Comparison of ENCODE assay signal across 8 cellular contexts in the genomic region with DNA sequence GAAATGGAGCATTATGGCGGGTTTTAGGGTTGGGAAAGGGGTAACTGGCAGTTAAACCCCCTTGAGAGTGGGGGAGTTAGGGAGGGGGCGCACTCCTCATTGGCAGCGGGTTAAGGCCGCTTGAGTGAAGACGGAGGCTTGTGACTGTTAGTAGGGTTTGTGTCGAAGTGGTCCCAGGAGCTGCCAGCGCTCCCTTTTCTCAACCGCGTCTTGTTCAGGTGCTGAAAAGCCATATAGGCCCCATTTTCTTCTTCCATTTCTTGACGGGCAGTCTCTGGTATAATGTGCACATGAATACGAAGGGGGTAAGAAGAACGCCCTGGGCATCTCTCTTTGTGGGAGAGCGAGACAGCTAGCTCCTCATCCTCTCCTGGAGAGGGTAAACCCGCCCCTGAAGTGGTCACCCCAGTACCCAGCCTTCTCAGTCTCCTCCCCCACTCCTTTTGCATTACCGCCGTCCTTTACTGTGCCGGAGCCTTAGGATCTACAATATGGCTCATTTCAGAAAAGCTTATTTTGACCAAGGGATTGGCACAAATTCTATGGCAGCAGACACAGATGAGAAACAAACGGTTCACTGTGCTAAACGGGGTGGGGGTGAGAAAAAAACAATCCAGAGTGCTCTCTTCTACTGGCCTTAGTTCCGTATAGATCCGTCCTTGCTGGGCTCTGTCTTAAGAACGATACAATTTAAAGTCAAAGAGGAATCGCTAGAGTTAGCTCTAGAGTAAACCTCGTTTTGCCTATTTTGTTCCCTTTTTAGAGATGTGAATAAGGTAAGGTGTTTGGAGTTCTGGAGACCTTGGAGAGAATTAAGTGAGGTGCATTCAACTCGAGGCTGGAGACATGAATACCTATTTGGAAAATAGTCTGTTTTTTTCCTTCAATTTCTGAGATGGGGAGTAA. TPM values are rescaled to one million over a fixed set of nuclear protein-coding genes. Genes with fewer than 3 reads are reported as not detected.
DNase-seq lines count a peak whose midpoint lies in the region; ATAC-seq, FAIRE-seq and TF ChIP-seq lines count a peak whose summit lies in the region.

No MANE protein-coding gene starts in this region.

- H3K4me2 ChIP-seq in OCI-LY7 (ENCODE audit: low read length) (peak overlapping the region; percentile 91), neuronal stem cell (ENCODE audit: insufficient read depth, low read length, poor library complexity, severe bottlenecking) (peak overlapping the region; percentile 46)

- peak overlapping the region; percentile 96 for H3K27ac ChIP-seq in OCI-LY7 (ENCODE audit: low read depth, low read length, poor library complexity, severe bottlenecking)
- peak overlapping the region; percentile 97 for H3K27ac ChIP-seq in neuronal stem cell (replicated peaks; ENCODE audit: low read length)
- peak overlapping the region; percentile 99 to 100 for H3K27ac ChIP-seq in tibial artery

- H3K27me3 ChIP-seq in BJ (ENCODE audit: control insufficient read depth, insufficient read depth, low read length) (no peaks in the 10 kb centered on the region), HAP-1 (ENCODE audit: low read depth) (no peaks in the 10 kb centered on the region), neuronal stem cell (ENCODE audit: control insufficient read depth in 3 of 3, insufficient read depth in 3 of 3, low read depth in 1 of 3, low read length in 3 of 3) (no peaks in the 10 kb centered on the region), tibial artery (no peaks in the 10 kb centered on the region)

- H3K9me2 ChIP-seq in OCI-LY7 (ENCODE audit: insufficient read depth, low read length): no peaks in the 10 kb centered on the region

- no peak overlapping the region for H3K23ac ChIP-seq in neuronal stem cell (ENCODE audit: low read depth, low read length, poor library complexity)

- CTCF ChIA-PET in BJ (lab: Yijun Ruan, JAX): interaction anchor here (0.8 to 3.2 kb wide), 6 partner anchors 25 to 92 kb away, joined by 3 to 12 read pairs (median 3); no protein-coding TSS in a partner anchor
- CTCF ChIA-PET in OCI-LY7 (lab: Charles Lee; ENCODE audit: unreplicated experiment): interaction anchor here (0.8 to 2.0 kb wide), 2 partner anchors 14 to 88 kb away, joined by 4 read pairs; no protein-coding TSS in a partner anchor

- no peak overlapping the region for H3K4ac ChIP-seq in neuronal stem cell (ENCODE audit: low read length)

- no peak overlapping the region for H2BK120ac ChIP-seq in neuronal stem cell (ENCODE audit: low read depth, low read length)

- H2BK15ac ChIP-seq in neuronal stem cell (ENCODE audit: low read length): no peak overlapping the region

- H3K4me3 ChIP-seq in BJ (ENCODE audit: low read depth, low read length) (peak overlapping the region; percentile 80), HAP-1 (peak overlapping the region; percentile 85), OCI-LY7 (ENCODE audit: low read depth, low read length, poor library complexity, severe bottlenecking) (peak overlapping the region; percentile 90), neuronal stem cell (ENCODE audit: low read length in 2 of 2) (peak overlapping the region; percentile 91 to 97), tibial artery (peak overlapping the region; percentile 76 to 82)

- no CpG with 5 or more reads among the region's 25 CpGs for WGBS in neuronal stem cell (ENCODE audit: extremely low coverage in 2 of 2, insufficient read length in 2 of 2, insufficient replicate concordance in 1 of 2), 2 donors

- H2BK12ac ChIP-seq in neuronal stem cell (ENCODE audit: low read length): no peak overlapping the region

- TF ChIP-seq CTCF in BJ (IDR thresholded peaks at IDR 0.05; ENCODE audit: insufficient read depth, low read depth, low read length): no peak
- TF ChIP-seq CTCF in OCI-LY7 (conservative IDR thresholded peaks at IDR 0.05; ENCODE audit: low read length): no peak; the same call in 1 of the 2 replicates
- no peak for TF ChIP-seq CTCF in tibial artery (IDR thresholded peaks at IDR 0.05)

- H4K91ac ChIP-seq in neuronal stem cell (ENCODE audit: low read depth, low read length, poor library complexity): no peak overlapping the region

- H3K4me1 ChIP-seq in HAP-1: peaks cover 19% of the 10 kb centered on the region
- H3K4me1 ChIP-seq in OCI-LY7 (ENCODE audit: insufficient read depth, low read length, poor library complexity, severe bottlenecking): peaks cover 45% of the 10 kb centered on the region
- H3K4me1 ChIP-seq in neuronal stem cell (ENCODE audit: control insufficient read depth in 2 of 2, insufficient read depth in 1 of 2, low read depth in 1 of 2, low read length in 2 of 2): peaks cover 2 to 3% of the 10 kb centered on the region in 2 donors
- H3K4me1 ChIP-seq in tibial artery: peaks cover 0 to 29% (median 8%) of the 10 kb centered on the region in 4 donors

- H3K14ac ChIP-seq in neuronal stem cell (ENCODE audit: low read length): no peak overlapping the region

- no peak overlapping the region for H4K8ac ChIP-seq in neuronal stem cell (ENCODE audit: low read depth, low read length)

- POLR2A ChIA-PET in BJ (lab: Charles Lee) (interaction anchor here (0.7 to 1.2 kb wide), 2 partner anchors 12 to 31 kb away, joined by 7 to 12 read pairs; no protein-coding TSS in a partner anchor), OCI-LY7 (lab: Charles Lee) (interaction anchor here (0.6 to 4.2 kb wide), 15 partner anchors 9 to 1078 kb away, joined by 3 to 49 read pairs (median 3); a partner anchor contains a TSS)

- no peak overlapping the region for H2AK5ac ChIP-seq in neuronal stem cell (ENCODE audit: low read depth, low read length)

- in situ Hi-C loops in HAP-1 (cut with MboI; ENCODE audit: low sequenced_read_pairs): no loop called here

- BruUV-seq in OCI-LY7 (replicated peaks; lab: Mats Ljungman, UMichigan): no TSS peak

- H3K9me3 ChIP-seq in HAP-1: no peaks in the 10 kb centered on the region
- no peaks in the 10 kb centered on the region for H3K9me3 ChIP-seq in OCI-LY7 (ENCODE audit: low read length)
- no peaks in the 10 kb centered on the region for H3K9me3 ChIP-seq in neuronal stem cell (replicated peaks in 1 of 2; ENCODE audit: control insufficient read depth in 2 of 2, insufficient read depth in 1 of 2, low read depth in 1 of 2, low read length in 2 of 2)
- no peaks in the 10 kb centered on the region for H3K9me3 ChIP-seq in tibial artery

- DNase-seq in BJ (ENCODE audit: low read depth) (no peak), HAP-1 (ENCODE audit: low spot score in 2 of 2) (peak; percentile 53 to 54), OCI-LY7 (ENCODE audit: low spot score) (peak; percentile 65), frontal cortex (ENCODE audit: low spot score in 2 of 2) (peak; percentile 30 to 46), neuronal stem cell (ENCODE audit: low spot score) (peak; percentile 51), tibial artery (peak; percentile 74 to 78)
- peak; percentile 48 for DNase-seq in activated effector memory CD4-positive, alpha-beta T cell treated with Interleukin-2 at 50 U/mL for 16 hours

- H3K18ac ChIP-seq in neuronal stem cell (ENCODE audit: low read length): peak overlapping the region; percentile 81

- peak overlapping the region; percentile 99 for H3K9ac ChIP-seq in neuronal stem cell (ENCODE audit: low read depth, low read length, poor library complexity)

- peaks cover 59% of the 10 kb centered on the region for H3K79me2 ChIP-seq in OCI-LY7 (ENCODE audit: insufficient read depth, low read depth, low read length)

- ATAC-seq in HG02588 (IDR thresholded peaks at IDR 0.05; ENCODE audit: unreplicated experiment): no peak

- peaks cover 3% of the 10 kb centered on the region for H3K79me1 ChIP-seq in neuronal stem cell (ENCODE audit: low read depth, low read length)

- peaks cover 38% of the 10 kb centered on the region for H4K20me1 ChIP-seq in OCI-LY7 (ENCODE audit: insufficient read depth, low read length)

- no peak for FAIRE-seq in frontal cortex (lab: Jason Lieb, UNC)

- H3K36me3 ChIP-seq in BJ (ENCODE audit: control insufficient read depth, insufficient read depth, low read length): no peaks in the 10 kb centered on the region; the same call in 1 of the 2 replicates
- H3K36me3 ChIP-seq in HAP-1 (replicated peaks): 0 out of 2 replicates have a peak, but pooled peaks cover 2% of the 10 kb centered on the region
- H3K36me3 ChIP-seq in OCI-LY7 (ENCODE audit: insufficient read depth, low read length): peaks cover 40% of the 10 kb centered on the region
- peaks cover 0 to 10% of the 10 kb centered on the region in 2 donors for H3K36me3 ChIP-seq in neuronal stem cell (replicated peaks in 1 of 2; ENCODE audit: control insufficient read depth in 2 of 2, insufficient read depth in 2 of 2, low read length in 2 of 2)
- H3K36me3 ChIP-seq in tibial artery: no peaks in the 10 kb centered on the region

- intact Hi-C loops in OCI-LY7 (cut with micrococcal nuclease; ENCODE audit: unreplicated experiment): loop anchor here (5.0 to 10.0 kb wide), 2 partner anchors 1057 to 1100 kb away; a partner anchor contains a TSS
- intact Hi-C loops in tibial artery (cut with DNase I; ENCODE audit: low total_unique reads): no loop called here

- H2AFZ ChIP-seq in OCI-LY7 (ENCODE audit: low read length) (peak overlapping the region; percentile 71; the same call in 1 of the 2 replicates), neuronal stem cell (ENCODE audit: low read length) (peak overlapping the region; percentile 65)

- H2BK5ac ChIP-seq in neuronal stem cell (ENCODE audit: low read length): peak overlapping the region; percentile 49

RNA-seq across cellular contexts. Expression of a gene that starts 1.0 kb away (rescaled TPM):
- 4.4 and 8.0 TPM in 2 replicates for polyA plus RNA-seq in BJ (2011; rRNA removed)
- 43.8 and 60.3 TPM in 2 replicates for polyA minus RNA-seq in BJ (2011; rRNA and poly(A)+ RNA removed)
- total RNA-seq in OCI-LY7 (2014; rRNA removed; shearing (Covaris generic)): 50.1 and 52.5 TPM in 2 replicates
- total RNA-seq in OCI-LY7 (2022) (68.0 and 72.8 TPM in 2 replicates), frontal cortex (217 TPM)
- polyA plus RNA-seq in neuronal stem cell (2013, experiment 1 of 2): 55.8 TPM
- polyA plus RNA-seq in neuronal stem cell (2013, experiment 2 of 2): 60.0 TPM
